27 cellular contexts compared by ENCODE assay signal in the genomic region with DNA sequence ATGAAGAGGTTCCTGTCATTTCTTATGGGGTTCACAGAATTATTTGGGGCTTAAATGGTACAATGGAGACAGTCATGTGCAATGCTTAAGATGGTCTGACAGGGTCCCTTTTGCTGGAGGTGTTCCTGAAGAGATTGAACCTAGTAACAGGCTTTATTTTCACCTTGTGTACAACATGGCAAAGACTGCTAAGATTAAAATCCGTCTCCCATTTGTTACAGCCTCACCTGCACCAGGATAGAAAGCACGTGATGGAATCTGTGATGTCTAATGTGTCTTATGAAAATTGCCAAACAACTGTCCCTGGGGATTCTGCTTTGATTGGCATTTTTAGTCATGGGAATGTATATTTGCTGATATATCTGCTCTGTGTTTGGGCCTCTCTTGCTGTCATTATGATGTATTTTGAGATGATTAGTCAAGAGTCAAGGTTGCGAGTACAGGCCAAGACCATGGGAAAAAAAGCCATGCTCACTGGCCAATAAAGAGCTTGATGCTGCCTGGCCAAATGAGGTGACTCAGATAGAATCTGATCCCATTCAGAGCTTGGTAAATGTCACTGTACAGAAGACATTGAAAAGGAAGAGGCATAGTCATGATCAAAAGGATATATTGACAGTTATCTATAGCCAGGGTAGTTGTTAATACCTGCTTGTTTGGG.
A peak's percentile ranks its signal among the peaks of the same experiment; 100 is the strongest.
DNase-seq lines count a peak whose midpoint lies in the region; ATAC-seq, FAIRE-seq and TF ChIP-seq lines count a peak whose summit lies in the region.
"Had no signal": no experiment of that assay in that cellular context is flagged by ENCODE, and none has a peak within 500 bp of the region (broad histone marks: within the 10 kb centered on the region; RNA-seq: fewer than 3 reads in every experiment).

No MANE protein-coding gene starts in this region.

- TF ChIP-seq EP300 in SK-N-SH (IDR thresholded peaks at IDR 0.05; ENCODE audit: borderline replicate concordance in 1 of 2, low read depth in 1 of 2, low read length in 1 of 2): no peak
- peak; percentile 33 for TF ChIP-seq EP300 in neural cell (conservative IDR thresholded peaks at IDR 0.05; ENCODE audit: poor library complexity, severe bottlenecking)

- H4K20me1 ChIP-seq in SK-N-SH (ENCODE audit: insufficient read depth): no peaks in the 10 kb centered on the region
- H4K20me1 ChIP-seq in fibroblast of lung (ENCODE audit: control insufficient read depth, extremely low read depth, insufficient read depth, low read length): no peaks in the 10 kb centered on the region
- no peaks in the 10 kb centered on the region for H4K20me1 ChIP-seq in neural cell (ENCODE audit: insufficient read depth)

- H3K9ac ChIP-seq in SK-N-SH: no peak overlapping the region
- no peak overlapping the region for H3K9ac ChIP-seq in fibroblast of lung (ENCODE audit: insufficient read depth, low read length)
- no peak overlapping the region for H3K9ac ChIP-seq in neural cell (ENCODE audit: low read length)
- no peak overlapping the region for H3K9ac ChIP-seq in kidney (ENCODE audit: low read length in 2 of 2)

- 44% methylated on average over 3 of the region's 3 CpGs for WGBS in SK-N-SH (ENCODE audit: low lambda C conversion rate)

- POLR2A ChIA-PET in SK-N-SH (lab: Yijun Ruan, JAX): no interaction called here

- H3K36me3 ChIP-seq in SK-N-SH (replicated peaks in 1 of 2; ENCODE audit: control insufficient read depth in 1 of 2, insufficient read depth in 2 of 2, low read length in 1 of 2): peaks cover 17 to 19% of the 10 kb centered on the region in 2 experiments
- no peaks in the 10 kb centered on the region for H3K36me3 ChIP-seq in fibroblast of lung (ENCODE audit: control insufficient read depth, insufficient read depth, low read length)
- peaks cover 4% of the 10 kb centered on the region for H3K36me3 ChIP-seq in neural cell (ENCODE audit: insufficient read depth, low read length)
- H3K36me3 ChIP-seq in kidney (ENCODE audit: control insufficient read depth in 1 of 2, insufficient read depth in 2 of 2, low read length in 2 of 2): no peaks in the 10 kb centered on the region

- H3K4me1 ChIP-seq in SK-N-SH (ENCODE audit: control insufficient read depth in 1 of 2, insufficient read depth in 2 of 2, low read depth in 1 of 2, low read length in 1 of 2) (no peaks in the 10 kb centered on the region), fibroblast of lung (ENCODE audit: control insufficient read depth, extremely low read depth, insufficient read depth, low read length) (no peaks in the 10 kb centered on the region), kidney (ENCODE audit: control insufficient read depth in 1 of 2, insufficient read depth in 1 of 2, low read depth in 1 of 2, low read length in 2 of 2) (no peaks in the 10 kb centered on the region)
- H3K4me1 ChIP-seq: SJSA1 had no signal

- CTCF ChIA-PET in SK-N-SH (lab: Yijun Ruan, JAX): no interaction called here

- H3K4me3 ChIP-seq in SK-N-SH (ENCODE audit: low read depth in 2 of 2, low read length in 1 of 2) (no peak overlapping the region), fibroblast of lung (replicated peaks in 1 of 4; ENCODE audit: control extremely low read depth in 1 of 4, insufficient read depth in 1 of 4, low read depth in 3 of 4, low read length in 4 of 4) (no peak overlapping the region), neural cell (ENCODE audit: low read length) (no peak overlapping the region), kidney (ENCODE audit: low read length in 2 of 2) (no peak overlapping the region)
- H3K4me3 ChIP-seq: SJSA1 had no signal

- H2AFZ ChIP-seq in SK-N-SH (ENCODE audit: low read depth) (no peak overlapping the region), fibroblast of lung (ENCODE audit: low read length) (no peak overlapping the region), neural cell (ENCODE audit: low read depth, low read length) (no peak overlapping the region)

- no peaks in the 10 kb centered on the region for H3K9me2 ChIP-seq in SK-N-SH
- H3K9me2 ChIP-seq in neural cell (ENCODE audit: insufficient read depth, low read length): no peaks in the 10 kb centered on the region

- FAIRE-seq in kidney (lab: Jason Lieb, UNC): no peak
- FAIRE-seq: GM19239, H54 had no signal

- no peaks in the 10 kb centered on the region for H3K79me2 ChIP-seq in SK-N-SH (ENCODE audit: insufficient read depth)
- no peaks in the 10 kb centered on the region for H3K79me2 ChIP-seq in fibroblast of lung (ENCODE audit: control insufficient read depth, insufficient read depth, low read length)
- no peaks in the 10 kb centered on the region for H3K79me2 ChIP-seq in neural cell (replicated peaks; ENCODE audit: insufficient read depth, low read length)

- TF ChIP-seq RAD21 in SK-N-SH (IDR thresholded peaks at IDR 0.05; ENCODE audit: low read length): no peak
- no peak for TF ChIP-seq RAD21 in neural cell (conservative IDR thresholded peaks at IDR 0.05)

- DNase-seq in SK-N-SH (no peak), fibroblast of lung (ENCODE audit: low read depth in 2 of 2) (peak; percentile 1 to 3), stromal cell of bone marrow (ENCODE audit: low read depth) (peak; percentile 14), kidney (no peak), NCI-H526 treated with DMSO at 0.1 percent for 48 hours (lab: John Stamatoyannopoulos, UW) (no peak), cerebellum (ENCODE audit: low spot score) (no peak)
- DNase-seq: CD8-positive, alpha-beta T cell; DMS153; DND-41; Karpas-422; MV-4-11; NCI-H1105; NCI-H146; NCI-H1930; NCI-H2107; NCI-H446; NCI-H524 treated with DMSO at 0.1 percent for 48 hours; NCI-H82; Right ventricle myocardium superior; RPMI8226 had no signal

- intact Hi-C loops in kidney (cut with DNase I): no loop called here

- no peak for TF ChIP-seq CTCF in SK-N-SH (IDR thresholded peaks at IDR 0.05)
- no peak for TF ChIP-seq CTCF in fibroblast of lung (conservative IDR thresholded peaks at IDR 0.05 in 1 of 2, IDR thresholded peaks at IDR 0.05 in 1 of 2; ENCODE audit: low read depth in 1 of 2, low read length in 2 of 2)
- TF ChIP-seq CTCF in neural cell (IDR thresholded peaks at IDR 0.05; ENCODE audit: poor library complexity, severe bottlenecking): no peak
- TF ChIP-seq CTCF in kidney (IDR thresholded peaks at IDR 0.05; ENCODE audit: borderline replicate concordance, extremely low read depth, insufficient read depth): no peak

- H3K9me3 ChIP-seq in SK-N-SH (no peaks in the 10 kb centered on the region), fibroblast of lung (ENCODE audit: control insufficient read depth, insufficient read depth, low read depth, low read length) (no peaks in the 10 kb centered on the region), neural cell (ENCODE audit: low read length) (no peaks in the 10 kb centered on the region), kidney (ENCODE audit: control insufficient read depth in 1 of 2, low read length in 2 of 2) (no peaks in the 10 kb centered on the region)
- H3K9me3 ChIP-seq: SJSA1 had no signal

- no peak; the same call in 2 of the 3 replicates for ATAC-seq in SK-N-SH treated with all-trans-retinoic acid at 6 μM for 48 hours
- ATAC-seq: CD8-positive, alpha-beta T cell had no signal

- H3K27ac ChIP-seq in SK-N-SH (ENCODE audit: low read depth in 2 of 2, low read length in 1 of 2) (no peak overlapping the region), fibroblast of lung (ENCODE audit: insufficient read depth, low read length) (no peak overlapping the region), neural cell (ENCODE audit: low read length) (no peak overlapping the region), kidney (ENCODE audit: low read depth in 2 of 2, low read length in 2 of 2) (no peak overlapping the region)
- H3K27ac ChIP-seq: 22Rv1, C4-2B, SJSA1 had no signal

- no peak overlapping the region for H3K4me2 ChIP-seq in SK-N-SH
- H3K4me2 ChIP-seq in fibroblast of lung (ENCODE audit: extremely low read depth, insufficient read depth, low read length): no peak overlapping the region
- no peak overlapping the region for H3K4me2 ChIP-seq in neural cell (ENCODE audit: low read length)

- H3F3A ChIP-seq in SK-N-SH (replicated peaks; ENCODE audit: insufficient read depth) (no peaks in the 10 kb centered on the region), neural cell (ENCODE audit: insufficient read depth, low read length, poor library complexity, severe bottlenecking) (no peaks in the 10 kb centered on the region)

- H3K27me3 ChIP-seq in SK-N-SH (ENCODE audit: insufficient read depth) (no peaks in the 10 kb centered on the region), fibroblast of lung (ENCODE audit: control insufficient read depth, insufficient read depth, low read length) (no peaks in the 10 kb centered on the region), neural cell (ENCODE audit: insufficient read depth, low read depth, low read length) (no peaks in the 10 kb centered on the region)
- H3K27me3 ChIP-seq: SJSA1 had no signal

TF ChIP-seq in SK-N-SH, 30 proteins besides CTCF, POLR2A, EP300 and RAD21 (continues in another document):
- TF ChIP-seq TCF12 (IDR thresholded peaks at IDR 0.05): no peak

TF ChIP-seq in SK-N-SH treated with all-trans-retinoic acid at 6 μM for 48 hours, 23 proteins besides CTCF, POLR2A, EP300 and RAD21 (continues in another document):
- TF ChIP-seq ZFP30 (CRISPR knock-in tag; IDR thresholded peaks at IDR 0.05): no peak
- TF ChIP-seq TCF4 (CRISPR knock-in tag; IDR thresholded peaks at IDR 0.05; ENCODE audit: borderline replicate concordance): no peak

TF ChIP-seq in neural cell, 6 proteins besides CTCF, POLR2A, EP300 and RAD21:
- TF ChIP-seq EZH2 (IDR thresholded peaks at IDR 0.05; ENCODE audit: borderline replicate concordance, insufficient read depth, low read length, poor library complexity, severe bottlenecking): no peak
- peak; percentile 54 for TF ChIP-seq POLR2AphosphoS5 (IDR thresholded peaks at IDR 0.05)
TF ChIP-seq in neural cell: peak in this region for 1.

Comparison
In these comparisons a context has a peak if more than half of its experiments do, and no peak if none do; other contexts are left out.
1. DNase-seq: peak in fibroblast of lung (2 of 2) and stromal cell of bone marrow (single experiment); none in SK-N-SH (single experiment), kidney (single experiment), NCI-H526 treated with DMSO at 0.1 percent for 48 hours (single experiment) and cerebellum (single experiment).